Comparison of ENCODE assay signal across 7 cellular contexts in genomic region chr19:54965055-54965454, GRCh38. TPM values are rescaled to one million over a fixed set of nuclear protein-coding genes. Genes with fewer than 3 reads are reported as not detected.
"Had no signal": no experiment of that assay in that cellular context is flagged by ENCODE, and none has a peak within 500 bp of the region (broad histone marks: within the 10 kb centered on the region; RNA-seq: fewer than 3 reads in every experiment).

No MANE protein-coding gene starts in this region.

RNA-seq across cellular contexts. Expression of gene NLRP2, which starts 1.1 kb away (rescaled TPM):
- total RNA-seq: SJSA1 had no signal

RNA-seq across cellular contexts. Expression of gene NLRP7, which starts 17.7 kb away (rescaled TPM):
- total RNA-seq: activated CD4-positive, alpha-beta T cell treated with anti-CD3 and anti-CD28 coated beads, Interleukin-2, amount 10 ng/mL, durations not matched to agents 24 days and 14 days; activated T-cell treated with anti-CD3 and anti-CD28 coated beads, Interleukin-2, amount 50 U/mL, for 4 hours; cardiac septum; cerebellum; Peyer's patch; SJSA1 had no signal
- polyA plus RNA-seq: adipose tissue had no signal

RNA-seq across cellular contexts. Expression of gene NCR1, which starts 59.1 kb away (rescaled TPM):
- total RNA-seq: activated CD4-positive, alpha-beta T cell treated with anti-CD3 and anti-CD28 coated beads, Interleukin-2, amount 10 ng/mL, durations not matched to agents 24 days and 14 days; cardiac septum; cerebellum; SJSA1 had no signal
